In the genomic region with DNA sequence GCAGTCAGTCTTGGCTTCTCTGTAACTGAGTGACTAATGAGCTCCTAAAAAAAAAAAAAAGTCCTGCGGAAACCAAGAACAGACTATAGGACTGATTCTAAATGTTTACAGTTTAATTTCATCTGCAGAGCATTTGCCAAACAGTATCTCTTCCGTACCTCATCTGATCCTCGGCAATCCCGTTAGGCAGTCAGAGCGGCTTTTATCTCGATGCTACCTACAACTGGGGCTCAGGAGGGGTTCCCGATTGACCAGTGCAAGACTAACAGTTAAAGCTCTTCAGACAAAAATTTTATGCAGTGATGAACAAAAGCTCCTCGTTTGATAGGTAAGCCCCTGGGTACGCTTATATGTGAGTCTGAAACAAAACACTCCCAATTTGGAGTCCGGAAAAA, we compare ENCODE assay signal across 8 cellular contexts. TPM values are rescaled to one million over a fixed set of nuclear protein-coding genes. Genes with fewer than 3 reads are reported as not detected.
A peak's percentile ranks its signal among the peaks of the same experiment; 100 is the strongest.
DNase-seq lines count a peak whose midpoint lies in the region; ATAC-seq, FAIRE-seq and TF ChIP-seq lines count a peak whose summit lies in the region.

No MANE protein-coding gene starts in this region.

- H3K9ac ChIP-seq in BLaER1 treated with 17β-estradiol and CSF1 and Interleukin-3, amounts not matched to agents 10 nM and 100 nM = peak overlapping the region; percentile 72 to 89 (median 86)
- peak overlapping the region; percentile 70 to 89 for H3K9ac ChIP-seq in kidney (ENCODE audit: low read length in 2 of 2)

- no peaks in the 10 kb centered on the region for H3K9me3 ChIP-seq in BLaER1 treated with 17β-estradiol and CSF1 and Interleukin-3, amounts not matched to agents 10 nM and 100 nM (replicated peaks in 1 of 11)
- no peaks in the 10 kb centered on the region for H3K9me3 ChIP-seq in kidney (ENCODE audit: control insufficient read depth in 1 of 2, low read length in 2 of 2)
- no peaks in the 10 kb centered on the region for H3K9me3 ChIP-seq in thoracic aorta

- no peaks in the 10 kb centered on the region for H3K27me3 ChIP-seq in BLaER1 treated with 17β-estradiol and CSF1 and Interleukin-3, amounts not matched to agents 10 nM and 100 nM
- no peaks in the 10 kb centered on the region for H3K27me3 ChIP-seq in thoracic aorta (replicated peaks; ENCODE audit: insufficient read depth)

- POLR2A ChIA-PET in activated naive CD8-positive, alpha-beta T cell treated with anti-CD3 and anti-CD28 coated beads, Interleukin-2, amount 10 ng/mL, durations not matched to agents 7 days and 5 days (lab: Charles Lee) = interaction anchor here (0.6 to 2.7 kb wide), 2 partner anchors 11 to 15 kb away, joined by 3 to 10 read pairs; no protein-coding TSS in a partner anchor

- H3K4me3 ChIP-seq in BLaER1 treated with 17β-estradiol and CSF1 and Interleukin-3, amounts not matched to agents 10 nM and 100 nM = peak overlapping the region; percentile 63 to 83 (median 78)
- H3K4me3 ChIP-seq in kidney (ENCODE audit: low read length in 2 of 2) (peak overlapping the region; percentile 82 to 95), thoracic aorta (peak overlapping the region; percentile 80)

- peak overlapping the region; percentile 68 to 92 (median 83) for H3K4me2 ChIP-seq in BLaER1 treated with 17β-estradiol and CSF1 and Interleukin-3, amounts not matched to agents 10 nM and 100 nM

- H3K4me3 Mint-ChIP-seq in activated naive CD8-positive, alpha-beta T cell treated with anti-CD3 and anti-CD28 coated beads, Interleukin-2, amount 10 ng/mL, durations not matched to agents 7 days and 5 days = peak overlapping the region; percentile 100

- peaks cover 0 to 7% (median 0%) of the 10 kb centered on the region in 11 experiments; a peak in 1 of 22 replicates for H4K20me1 ChIP-seq in BLaER1 treated with 17β-estradiol and CSF1 and Interleukin-3, amounts not matched to agents 10 nM and 100 nM

- H3K4me1 Mint-ChIP-seq in activated naive CD8-positive, alpha-beta T cell treated with anti-CD3 and anti-CD28 coated beads, Interleukin-2, amount 10 ng/mL, durations not matched to agents 7 days and 5 days = peaks cover 45% of the 10 kb centered on the region

- DNase-seq in NCI-H1092 (lab: John Stamatoyannopoulos, UW) = peak; percentile 17
- DNase-seq in activated naive CD8-positive, alpha-beta T cell treated with anti-CD3 and anti-CD28 coated beads, Interleukin-2, amount 10 ng/mL, durations not matched to agents 7 days and 5 days = no peak
- DNase-seq in kidney = no peak
- no peak for DNase-seq in thoracic aorta (ENCODE audit: low spot score)
- no peak for DNase-seq in GM03348 (ENCODE audit: low spot score)
- DNase-seq in dermis blood vessel endothelial cell = no peak

- no peak for TF ChIP-seq CTCF in kidney (IDR thresholded peaks at IDR 0.05; ENCODE audit: borderline replicate concordance, extremely low read depth, insufficient read depth)
- TF ChIP-seq CTCF in thoracic aorta (IDR thresholded peaks at IDR 0.05) = no peak

- intact Hi-C loops in kidney (cut with DNase I) = no loop called here

- no peaks in the 10 kb centered on the region for H3K9me3 Mint-ChIP-seq in activated naive CD8-positive, alpha-beta T cell treated with anti-CD3 and anti-CD28 coated beads, Interleukin-2, amount 10 ng/mL, durations not matched to agents 7 days and 5 days

- ATAC-seq in GM19351 (IDR thresholded peaks at IDR 0.05; ENCODE audit: unreplicated experiment) (peak; percentile 2), thoracic aorta (ENCODE audit: insufficient number of reproducible peaks, low FRiP score, low read depth) (no peak)
- ATAC-seq in activated naive CD8-positive, alpha-beta T cell treated with anti-CD3 and anti-CD28 coated beads, Interleukin-2, amount 10 ng/mL, durations not matched to agents 7 days and 5 days (ENCODE audit: low read depth) = no peak

- H3K36me3 ChIP-seq in BLaER1 treated with 17β-estradiol and CSF1 and Interleukin-3, amounts not matched to agents 10 nM and 100 nM = no peaks in the 10 kb centered on the region
- H3K36me3 ChIP-seq in kidney (ENCODE audit: control insufficient read depth in 1 of 2, insufficient read depth in 2 of 2, low read length in 2 of 2) (no peaks in the 10 kb centered on the region), thoracic aorta (no peaks in the 10 kb centered on the region)

- H3K27ac Mint-ChIP-seq in activated naive CD8-positive, alpha-beta T cell treated with anti-CD3 and anti-CD28 coated beads, Interleukin-2, amount 10 ng/mL, durations not matched to agents 7 days and 5 days = peak overlapping the region; percentile 100

- H3K27ac ChIP-seq in BLaER1 treated with 17β-estradiol and CSF1 and Interleukin-3, amounts not matched to agents 10 nM and 100 nM = peak overlapping the region; percentile 48 to 92 (median 85)
- H3K27ac ChIP-seq in kidney (ENCODE audit: low read depth in 2 of 2, low read length in 2 of 2) (peak overlapping the region in 1 of 2 donors; percentile 82), thoracic aorta (peak overlapping the region; percentile 59 to 70)

- H3K4me1 ChIP-seq in BLaER1 treated with 17β-estradiol and CSF1 and Interleukin-3, amounts not matched to agents 10 nM and 100 nM = peaks cover 28 to 48% (median 43%) of the 10 kb centered on the region in 10 experiments
- H3K4me1 ChIP-seq in kidney (ENCODE audit: control insufficient read depth in 1 of 2, insufficient read depth in 1 of 2, low read depth in 1 of 2, low read length in 2 of 2) = peaks cover 5 to 14% of the 10 kb centered on the region in 2 donors
- peaks cover 12 to 40% of the 10 kb centered on the region in 2 donors for H3K4me1 ChIP-seq in thoracic aorta (ENCODE audit: control insufficient read depth in 1 of 2, low read depth in 2 of 2)

- peaks cover 4% of the 10 kb centered on the region for H3K36me3 Mint-ChIP-seq in activated naive CD8-positive, alpha-beta T cell treated with anti-CD3 and anti-CD28 coated beads, Interleukin-2, amount 10 ng/mL, durations not matched to agents 7 days and 5 days

- no peaks in the 10 kb centered on the region for H3K27me3 Mint-ChIP-seq in activated naive CD8-positive, alpha-beta T cell treated with anti-CD3 and anti-CD28 coated beads, Interleukin-2, amount 10 ng/mL, durations not matched to agents 7 days and 5 days

- FAIRE-seq in kidney (lab: Jason Lieb, UNC) = no peak

RNA-seq across cellular contexts. Expression of a gene that starts 0.6 kb away (rescaled TPM):
- 10 to 100 TPM; 21.4 to 21.6 TPM for total RNA-seq in activated naive CD8-positive, alpha-beta T cell treated with anti-CD3 and anti-CD28 coated beads, Interleukin-2, amount 10 ng/mL, durations not matched to agents 7 days and 5 days
- total RNA-seq in kidney = 0.50 TPM
- polyA plus RNA-seq in kidney (ENCODE audit: insufficient read depth, low read depth, low replicate concordance) = 0.39 TPM
- total RNA-seq in thoracic aorta = under 1 TPM in 1 of 2 donors, not detected in 1; 0.28 TPM
- total RNA-seq in dermis blood vessel endothelial cell = 4.8 and 17.9 TPM in 2 replicates

RNA-seq across cellular contexts. Expression of a gene that starts 0.9 kb away (rescaled TPM):
- total RNA-seq in activated naive CD8-positive, alpha-beta T cell treated with anti-CD3 and anti-CD28 coated beads, Interleukin-2, amount 10 ng/mL, durations not matched to agents 7 days and 5 days = 10 to 100 TPM; 16.1 to 18.3 TPM
- total RNA-seq in kidney (14.7 TPM), thoracic aorta (10 to 100 TPM in 1 of 2 donors, 1 to 10 TPM in 1; 7.6 to 12.1 TPM), dermis blood vessel endothelial cell (11.8 and 16.5 TPM in 2 replicates)
- polyA plus RNA-seq in kidney (ENCODE audit: insufficient read depth, low read depth, low replicate concordance) = 6.4 TPM
